ENCODE assay signal across 1 cellular context in the genomic region with DNA sequence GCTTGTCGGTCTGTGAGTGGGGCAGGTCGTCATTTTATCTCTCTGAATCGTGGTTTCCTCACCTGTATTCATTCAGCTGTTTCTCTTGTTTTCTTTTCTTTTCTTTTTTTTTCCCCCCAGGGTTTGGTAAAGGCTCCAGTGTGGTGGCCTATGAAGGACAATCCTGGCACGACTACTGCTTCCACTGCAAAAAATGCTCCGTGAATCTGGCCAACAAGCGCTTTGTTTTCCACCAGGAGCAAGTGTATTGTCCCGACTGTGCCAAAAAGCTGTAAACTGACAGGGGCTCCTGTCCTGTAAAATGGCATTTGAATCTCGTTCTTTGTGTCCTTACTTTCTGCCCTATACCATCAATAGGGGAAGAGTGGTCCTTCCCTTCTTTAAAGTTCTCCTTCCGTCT.
TF ChIP-seq lines count a peak whose summit lies in the region.

No MANE protein-coding gene starts in this region.

TF ChIP-seq in endothelial cell of umbilical vein, 7 proteins besides CTCF, POLR2A, EP300 and RAD21 (continued from another document):
- TF ChIP-seq, protein P1, sequence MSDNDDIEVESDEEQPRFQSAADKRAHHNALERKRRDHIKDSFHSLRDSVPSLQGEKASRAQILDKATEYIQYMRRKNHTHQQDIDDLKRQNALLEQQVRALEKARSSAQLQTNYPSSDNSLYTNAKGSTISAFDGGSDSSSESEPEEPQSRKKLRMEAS (IDR thresholded peaks at IDR 0.05; ENCODE audit: insufficient read depth, insufficient read length), result no peak
- no peak for TF ChIP-seq MYC (IDR thresholded peaks at IDR 0.05; ENCODE audit: low read depth, low read length)
- TF ChIP-seq GATA2 (IDR thresholded peaks at IDR 0.05; ENCODE audit: insufficient read depth, insufficient read length, low read depth, low read length), result no peak
- TF ChIP-seq JUN (IDR thresholded peaks at IDR 0.05; ENCODE audit: borderline replicate concordance, insufficient read depth, insufficient read length, low read depth), result no peak
- TF ChIP-seq EZH2 (IDR thresholded peaks at IDR 0.05; ENCODE audit: borderline replicate concordance, low read depth, low read length, severe bottlenecking), result no peak
- TF ChIP-seq POLR2AphosphoS5 (IDR thresholded peaks at IDR 0.05; ENCODE audit: insufficient read depth, low read depth, low read length), result no peak
TF ChIP-seq in endothelial cell of umbilical vein: peak in this region for 0.
